25 cellular contexts compared by ENCODE assay signal in genomic region chrX:71679575-71680207, GRCh38. TPM values are rescaled to one million over a fixed set of nuclear protein-coding genes. Genes with fewer than 3 reads are reported as not detected.
"Had no signal": no experiment of that assay in that cellular context is flagged by ENCODE, and none has a peak within 500 bp of the region (broad histone marks: within the 10 kb centered on the region; RNA-seq: fewer than 3 reads in every experiment).

No MANE protein-coding gene starts in this region.

- H3K9ac ChIP-seq: SK-N-SH had no signal

- DNase-seq: KBM-7, MV-4-11, NCI-H1048, NCI-H1105, NCI-H1417 treated with DMSO at 0.1 percent for 48 hours, NCI-H146, NCI-H1694 treated with DMSO at 0.1 percent for 48 hours, NCI-H1930, NCI-H2081, NCI-H2107, NCI-H2227 treated with DMSO at 0.1 percent for 48 hours, NCI-H510A, NCI-H524 treated with DMSO at 0.1 percent for 48 hours, NCI-H69, NCI-H774, PC-3, SHP77, SK-N-SH had no signal

- H3K27ac ChIP-seq: RWPE1 had no signal

- H3K4me2 ChIP-seq: SK-N-SH had no signal

- H3K9me3 ChIP-seq: SK-N-SH had no signal

- ATAC-seq: Panc1, PC-3 had no signal

RNA-seq across cellular contexts. Expression of gene CXorf49, which starts 38.4 kb away (rescaled TPM):
- total RNA-seq: HT-29, LHCN-M2, MCF 10A, OCI-LY7, PC-3, SK-MEL-5 had no signal
- polyA plus RNA-seq: SK-N-SH had no signal
